Comparison of ENCODE assay signal across 7 cellular contexts in the genomic region with DNA sequence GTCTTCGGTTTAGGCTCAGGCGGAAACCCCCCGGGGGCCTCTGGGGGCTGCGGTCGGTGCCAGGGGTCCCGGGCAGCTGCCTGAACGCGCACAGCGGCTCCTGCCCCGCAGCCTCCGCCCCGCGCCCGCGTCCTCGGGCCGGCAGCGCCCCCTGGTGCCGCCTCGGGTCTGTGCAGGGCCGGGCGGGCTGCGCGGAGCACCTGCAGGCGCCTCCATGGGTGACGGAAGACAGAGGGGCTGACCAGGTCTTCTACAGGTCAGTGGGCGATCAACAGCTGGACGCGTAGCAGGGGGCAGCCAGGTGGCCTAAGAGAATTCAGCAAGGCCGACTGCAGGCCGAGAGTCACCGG.
A peak's percentile ranks its signal among the peaks of the same experiment; 100 is the strongest.
DNase-seq lines count a peak whose midpoint lies in the region; ATAC-seq and TF ChIP-seq lines count a peak whose summit lies in the region.
"Not testable (repeated sequence)": the region's sequence is repeated elsewhere in the genome, so short reads cannot be mapped to it uniquely, and the experiment has no call there.

No MANE protein-coding gene starts in this region.

- H2AFZ ChIP-seq in MM.1S (ENCODE audit: low read length); neural progenitor cell (replicated peaks): not testable (repeated sequence)

- H3K4me2 ChIP-seq in MM.1S (ENCODE audit: low read depth, low read length) = peak overlapping the region; percentile 81
- H3K4me2 ChIP-seq in neural progenitor cell = peak overlapping the region; percentile 72

- TF ChIP-seq CTCF in MM.1S (IDR thresholded peaks at IDR 0.05; ENCODE audit: low read length); fibroblast of pulmonary artery (IDR thresholded peaks at IDR 0.05; ENCODE audit: low read length, missing control alignments); neural progenitor cell (IDR thresholded peaks at IDR 0.05): not testable (repeated sequence)

- not testable (repeated sequence) for H3K4me1 ChIP-seq in MM.1S (ENCODE audit: low read length); neural progenitor cell

- H3F3A ChIP-seq in MM.1S (ENCODE audit: insufficient read depth, low read length); neural progenitor cell (ENCODE audit: low read depth): not testable (repeated sequence)

- not testable (repeated sequence) for H3K9me3 Mint-ChIP-seq in activated naive CD4-positive, alpha-beta T cell treated with anti-CD3 and anti-CD28 coated beads, Interleukin-2, amount 50 U/mL, for 24 hours; neural progenitor cell

- H3K36me3 Mint-ChIP-seq in activated naive CD4-positive, alpha-beta T cell treated with anti-CD3 and anti-CD28 coated beads, Interleukin-2, amount 50 U/mL, for 24 hours; neural progenitor cell: not testable (repeated sequence)

- peak overlapping the region; percentile 50; the same call in 1 of the 2 replicates for H3K4me3 ChIP-seq in MM.1S (ENCODE audit: low read length)
- H3K4me3 ChIP-seq in fibroblast of pulmonary artery (replicated peaks; ENCODE audit: low read depth, low read length) = peak overlapping the region; percentile 31
- H3K4me3 ChIP-seq in neural progenitor cell = peak overlapping the region; percentile 44

- not testable (repeated sequence) for H3K36me3 ChIP-seq in MM.1S (replicated peaks; ENCODE audit: insufficient read depth, low read length); neural progenitor cell

- not testable (repeated sequence) for DNase-seq in MM.1S; fibroblast of pulmonary artery (ENCODE audit: low read depth); neural progenitor cell (ENCODE audit: low spot score)

- not testable (repeated sequence) for H3K79me2 ChIP-seq in MM.1S (ENCODE audit: low read length); neural progenitor cell (ENCODE audit: low read depth)

- ATAC-seq in GM18511 (IDR thresholded peaks at IDR 0.05; ENCODE audit: unreplicated experiment) = peak; percentile 96
- ATAC-seq in GM21529 (IDR thresholded peaks at IDR 0.05; ENCODE audit: unreplicated experiment) = peak; percentile 86
- peak; percentile 71 for ATAC-seq in HG03064 (IDR thresholded peaks at IDR 0.05; ENCODE audit: low read depth, unreplicated experiment)

- H3K27me3 Mint-ChIP-seq in activated naive CD4-positive, alpha-beta T cell treated with anti-CD3 and anti-CD28 coated beads, Interleukin-2, amount 50 U/mL, for 24 hours; neural progenitor cell (ENCODE audit: insufficient read depth, low read depth): not testable (repeated sequence)

- not testable (repeated sequence) for H3K9me3 ChIP-seq in MM.1S (replicated peaks; ENCODE audit: insufficient read depth, low read length); neural progenitor cell (ENCODE audit: low read depth)

- H3K9me2 ChIP-seq in MM.1S (replicated peaks; ENCODE audit: insufficient read depth, low read length) = not testable (repeated sequence)

- H3K9ac ChIP-seq in MM.1S (ENCODE audit: low read length); neural progenitor cell: not testable (repeated sequence)

- not testable (repeated sequence) for H3K27ac Mint-ChIP-seq in activated naive CD4-positive, alpha-beta T cell treated with anti-CD3 and anti-CD28 coated beads, Interleukin-2, amount 50 U/mL, for 24 hours; neural progenitor cell

- H3K4me3 Mint-ChIP-seq in activated naive CD4-positive, alpha-beta T cell treated with anti-CD3 and anti-CD28 coated beads, Interleukin-2, amount 50 U/mL, for 24 hours = peak overlapping the region; percentile 49
- H3K4me3 Mint-ChIP-seq in neural progenitor cell = not testable (repeated sequence)

- not testable (repeated sequence) for H3K27ac ChIP-seq in MM.1S (ENCODE audit: low read length); neural progenitor cell

- H3K27me3 ChIP-seq in MM.1S (replicated peaks; ENCODE audit: insufficient read depth, low read length); neural progenitor cell: not testable (repeated sequence)

- not testable (repeated sequence) for H3K4me1 Mint-ChIP-seq in activated naive CD4-positive, alpha-beta T cell treated with anti-CD3 and anti-CD28 coated beads, Interleukin-2, amount 50 U/mL, for 24 hours; neural progenitor cell

- not testable (repeated sequence) for H4K20me1 ChIP-seq in MM.1S (ENCODE audit: insufficient read depth, low read length); neural progenitor cell (ENCODE audit: low read depth)
